Comparison of ENCODE assay signal across 27 cellular contexts in the genomic region with DNA sequence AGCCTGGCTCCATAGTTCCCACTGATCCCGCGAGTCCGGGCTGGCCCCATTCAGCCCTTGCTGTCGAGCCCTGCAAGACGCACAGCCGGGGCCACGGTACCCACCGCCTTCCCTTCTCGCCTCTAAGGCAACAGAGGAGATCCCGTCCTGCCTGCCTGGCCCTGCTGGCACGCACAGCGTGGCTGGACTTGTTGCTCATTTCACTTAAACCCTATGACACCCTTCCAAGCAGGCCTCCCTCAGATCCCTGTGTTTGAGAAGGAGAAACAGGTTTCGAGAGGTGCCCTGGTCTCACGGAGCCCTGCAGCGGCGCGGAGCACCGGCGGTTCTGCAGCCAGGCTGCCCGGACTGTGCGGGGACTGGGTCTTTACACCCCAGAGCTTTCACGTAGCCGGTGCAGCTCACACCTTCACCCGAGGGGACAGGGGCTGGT.
DNase-seq lines count a peak whose midpoint lies in the region; ATAC-seq and TF ChIP-seq lines count a peak whose summit lies in the region.
"Had no signal": no experiment of that assay in that cellular context is flagged by ENCODE, and none has a peak within 500 bp of the region (broad histone marks: within the 10 kb centered on the region; RNA-seq: fewer than 3 reads in every experiment).

No MANE protein-coding gene starts in this region.

- no peak overlapping the region for H2BK120ac ChIP-seq in neuronal stem cell (ENCODE audit: low read depth, low read length)

- no peak overlapping the region for H2AFZ ChIP-seq in neuronal stem cell (ENCODE audit: low read length)
- H2AFZ ChIP-seq: PC-9 had no signal

- H3K23ac ChIP-seq in neuronal stem cell (ENCODE audit: low read depth, low read length, poor library complexity) = peak overlapping the region; percentile 89

- H4K8ac ChIP-seq in neuronal stem cell (ENCODE audit: low read depth, low read length) = no peak overlapping the region

- H2BK15ac ChIP-seq in neuronal stem cell (ENCODE audit: low read length) = peak overlapping the region; percentile 14

- no peaks in the 10 kb centered on the region for H3K4me1 Mint-ChIP-seq in natural killer cell treated with Interleukin-12 subunit alpha and Interleukin-12 subunit beta and Interleukin-15 and Interleukin-18, amount 100 ng/mL, for 72 hours (ENCODE audit: low read depth in 2 of 2)
- H3K4me1 Mint-ChIP-seq in natural killer cell = no peaks in the 10 kb centered on the region
- H3K4me1 Mint-ChIP-seq: CD14-positive monocyte; CD8-positive, alpha-beta memory T cell; IgD-negative memory B cell had no signal

- no peak overlapping the region for H3K4me3 Mint-ChIP-seq in natural killer cell treated with Interleukin-12 subunit alpha and Interleukin-12 subunit beta and Interleukin-15 and Interleukin-18, amount 100 ng/mL, for 72 hours
- H3K4me3 Mint-ChIP-seq in natural killer cell = no peak overlapping the region
- H3K4me3 Mint-ChIP-seq: CD8-positive, alpha-beta memory T cell; IgD-negative memory B cell had no signal

- H4K91ac ChIP-seq in neuronal stem cell (ENCODE audit: low read depth, low read length, poor library complexity) = no peak overlapping the region

- peaks cover 4 to 6% of the 10 kb centered on the region in 2 donors for H3K9me3 ChIP-seq in neuronal stem cell (replicated peaks in 1 of 2; ENCODE audit: control insufficient read depth in 2 of 2, insufficient read depth in 1 of 2, low read depth in 1 of 2, low read length in 2 of 2)

- ATAC-seq in natural killer cell treated with Interleukin-12 subunit alpha and Interleukin-12 subunit beta and Interleukin-15 and Interleukin-18, amount 100 ng/mL, for 72 hours = no peak
- no peak for ATAC-seq in natural killer cell
- no peak for ATAC-seq in GM21360 (IDR thresholded peaks at IDR 0.05; ENCODE audit: unreplicated experiment)
- no peak for ATAC-seq in HG03025 (IDR thresholded peaks at IDR 0.05; ENCODE audit: low FRiP score, unreplicated experiment)
- ATAC-seq in HG03565 (IDR thresholded peaks at IDR 0.05; ENCODE audit: unreplicated experiment) = no peak
- ATAC-seq: GM12878, Right ventricle myocardium inferior had no signal

- H2AK5ac ChIP-seq in neuronal stem cell (ENCODE audit: low read depth, low read length) = peak overlapping the region; percentile 58

- intact Hi-C loops in natural killer cell (cut with micrococcal nuclease) = no loop called here

- H3K36me3 ChIP-seq in neuronal stem cell (replicated peaks in 1 of 2; ENCODE audit: control insufficient read depth in 2 of 2, insufficient read depth in 2 of 2, low read length in 2 of 2) = no peaks in the 10 kb centered on the region
- H3K36me3 ChIP-seq: BE2C had no signal

- H2BK5ac ChIP-seq in neuronal stem cell (ENCODE audit: low read length) = no peak overlapping the region

- peaks cover 10 to 19% of the 10 kb centered on the region in 2 donors for H3K27me3 Mint-ChIP-seq in natural killer cell treated with Interleukin-12 subunit alpha and Interleukin-12 subunit beta and Interleukin-15 and Interleukin-18, amount 100 ng/mL, for 72 hours
- H3K27me3 Mint-ChIP-seq in natural killer cell (ENCODE audit: low read depth in 2 of 2) = peaks cover 0 to 9% of the 10 kb centered on the region in 2 donors

- no peak for TF ChIP-seq CTCF in natural killer cell (IDR thresholded peaks at IDR 0.05)

- no peak overlapping the region for H3K27ac ChIP-seq in neuronal stem cell (replicated peaks; ENCODE audit: low read length)
- H3K27ac ChIP-seq: 22Rv1, KMS-11, PC-9 had no signal

- H3K4me3 ChIP-seq in neuronal stem cell (ENCODE audit: low read length in 2 of 2) = no peak overlapping the region
- H3K4me3 ChIP-seq: GM12878, PC-9 had no signal

- WGBS in neuronal stem cell (ENCODE audit: extremely low coverage in 2 of 2, insufficient read length in 2 of 2, insufficient replicate concordance in 1 of 2), 2 donors = no CpG with 5 or more reads among the region's 24 CpGs

- no peak overlapping the region for H3K9ac ChIP-seq in neuronal stem cell (ENCODE audit: low read depth, low read length, poor library complexity)
- H3K9ac ChIP-seq: KMS-11 had no signal

- no peaks in the 10 kb centered on the region for H3K9me3 Mint-ChIP-seq in natural killer cell treated with Interleukin-12 subunit alpha and Interleukin-12 subunit beta and Interleukin-15 and Interleukin-18, amount 100 ng/mL, for 72 hours
- peaks cover 0 to 4% of the 10 kb centered on the region in 2 donors for H3K9me3 Mint-ChIP-seq in natural killer cell

- H3K4me2 ChIP-seq in neuronal stem cell (ENCODE audit: insufficient read depth, low read length, poor library complexity, severe bottlenecking) = no peak overlapping the region
- H3K4me2 ChIP-seq: KMS-11, PC-9 had no signal

- no peak overlapping the region for H3K27ac Mint-ChIP-seq in natural killer cell treated with Interleukin-12 subunit alpha and Interleukin-12 subunit beta and Interleukin-15 and Interleukin-18, amount 100 ng/mL, for 72 hours
- H3K27ac Mint-ChIP-seq in natural killer cell = no peak overlapping the region
- H3K27ac Mint-ChIP-seq: CD14-positive monocyte; CD8-positive, alpha-beta memory T cell had no signal

- peak; percentile 7 for DNase-seq in activated CD4-positive, alpha-beta T cell treated with anti-CD3 and anti-CD28 coated beads for 1 hour
- no peak for DNase-seq in activated CD4-positive, alpha-beta T cell treated with anti-CD3 and anti-CD28 coated beads for 4 hours
- DNase-seq in natural killer cell treated with Interleukin-12 subunit alpha and Interleukin-12 subunit beta and Interleukin-15 and Interleukin-18, amount 100 ng/mL, for 72 hours (ENCODE audit: low spot score) = peak; percentile 54
- DNase-seq in natural killer cell (no peak), neuronal stem cell (ENCODE audit: low spot score) (no peak)
- DNase-seq: BE2C; CD8-positive, alpha-beta memory T cell; DMS 273 treated with DMSO at 0.1 percent for 48 hours; DMS79; EL; GDM1; HCEC 1CT; MM.1S; NCI-H1694; NCI-H2029 treated with DMSO at 0.1 percent for 48 hours; NCI-H2227 treated with DMSO at 0.1 percent for 48 hours; NCI-H526 treated with DMSO at 0.1 percent for 48 hours; PC-9 had no signal

- H3K27me3 ChIP-seq in neuronal stem cell (ENCODE audit: control insufficient read depth in 3 of 3, insufficient read depth in 3 of 3, low read depth in 1 of 3, low read length in 3 of 3) = no peaks in the 10 kb centered on the region
- H3K27me3 ChIP-seq: BE2C had no signal

- H3K14ac ChIP-seq in neuronal stem cell (ENCODE audit: low read length) = no peak overlapping the region

- H3K18ac ChIP-seq in neuronal stem cell (ENCODE audit: low read length) = peak overlapping the region; percentile 73

- H3K79me1 ChIP-seq in neuronal stem cell (ENCODE audit: low read depth, low read length) = peaks cover 1% of the 10 kb centered on the region

- no peak overlapping the region for H2BK12ac ChIP-seq in neuronal stem cell (ENCODE audit: low read length)

- peaks cover 11% of the 10 kb centered on the region for H3K36me3 Mint-ChIP-seq in natural killer cell treated with Interleukin-12 subunit alpha and Interleukin-12 subunit beta and Interleukin-15 and Interleukin-18, amount 100 ng/mL, for 72 hours
- H3K36me3 Mint-ChIP-seq in natural killer cell = no peaks in the 10 kb centered on the region
- H3K36me3 Mint-ChIP-seq: CD14-positive monocyte; CD8-positive, alpha-beta memory T cell had no signal

- H3K4me1 ChIP-seq in neuronal stem cell (ENCODE audit: control insufficient read depth in 2 of 2, insufficient read depth in 1 of 2, low read depth in 1 of 2, low read length in 2 of 2) = no peaks in the 10 kb centered on the region
- H3K4me1 ChIP-seq: BE2C had no signal

- no peak overlapping the region for H3K4ac ChIP-seq in neuronal stem cell (ENCODE audit: low read length)

Comparison
In these comparisons a context has a peak if more than half of its experiments do, and no peak if none do; other contexts are left out.
1. DNase-seq: peak in activated CD4-positive, alpha-beta T cell treated with anti-CD3 and anti-CD28 coated beads for 1 hour (single experiment) and natural killer cell treated with Interleukin-12 subunit alpha and Interleukin-12 subunit beta and Interleukin-15 and Interleukin-18, amount 100 ng/mL, for 72 hours (single experiment); none in activated CD4-positive, alpha-beta T cell treated with anti-CD3 and anti-CD28 coated beads for 4 hours (0 of 2), natural killer cell (single experiment) and neuronal stem cell (single experiment).